In the genomic region with DNA sequence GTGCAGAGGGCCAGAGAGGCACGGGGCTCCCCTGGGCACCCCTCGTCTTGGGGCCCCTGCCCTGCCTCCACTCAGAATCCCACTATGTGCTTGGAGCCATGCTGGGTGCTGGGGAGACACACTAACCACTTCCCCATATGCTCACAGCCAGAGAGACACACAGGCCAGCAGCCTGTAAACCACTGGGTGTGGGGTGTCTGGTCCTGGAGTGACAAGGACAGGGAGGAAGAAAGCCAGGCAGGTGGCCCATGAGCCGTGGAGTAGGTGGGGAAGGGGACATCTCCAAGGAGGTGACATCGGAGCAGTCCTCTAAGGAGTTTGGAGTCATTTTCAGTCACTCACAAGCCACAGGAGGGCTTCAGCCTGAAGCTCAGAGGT, we compare ENCODE assay signal across 1 cellular context.
TF ChIP-seq lines count a peak whose summit lies in the region.

No MANE protein-coding gene starts in this region.

TF ChIP-seq in IMR-90, 13 proteins besides CTCF, POLR2A, EP300 and RAD21 (continued from another document):
- no peak for TF ChIP-seq RFX5 (IDR thresholded peaks at IDR 0.05; ENCODE audit: low read depth, low read length)
- TF ChIP-seq SMC3 (IDR thresholded peaks at IDR 0.05; ENCODE audit: low read depth, low read length), result no peak
- TF ChIP-seq CEBPB (IDR thresholded peaks at IDR 0.05; ENCODE audit: low read depth, low read length), result no peak
- no peak for TF ChIP-seq RCOR1 (IDR thresholded peaks at IDR 0.05; ENCODE audit: insufficient replicate concordance, low read length)
- TF ChIP-seq, protein P1, sequence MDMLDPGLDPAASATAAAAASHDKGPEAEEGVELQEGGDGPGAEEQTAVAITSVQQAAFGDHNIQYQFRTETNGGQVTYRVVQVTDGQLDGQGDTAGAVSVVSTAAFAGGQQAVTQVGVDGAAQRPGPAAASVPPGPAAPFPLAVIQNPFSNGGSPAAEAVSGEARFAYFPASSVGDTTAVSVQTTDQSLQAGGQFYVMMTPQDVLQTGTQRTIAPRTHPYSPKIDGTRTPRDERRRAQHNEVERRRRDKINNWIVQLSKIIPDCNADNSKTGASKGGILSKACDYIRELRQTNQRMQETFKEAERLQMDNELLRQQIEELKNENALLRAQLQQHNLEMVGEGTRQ (IDR thresholded peaks at IDR 0.05; ENCODE audit: low read depth, low read length), result no peak
- TF ChIP-seq BHLHE40 (IDR thresholded peaks at IDR 0.05; ENCODE audit: low read depth, low read length), result no peak
- TF ChIP-seq FOS (IDR thresholded peaks at IDR 0.05; ENCODE audit: low read depth, low read length), result no peak
- TF ChIP-seq, protein P2, sequence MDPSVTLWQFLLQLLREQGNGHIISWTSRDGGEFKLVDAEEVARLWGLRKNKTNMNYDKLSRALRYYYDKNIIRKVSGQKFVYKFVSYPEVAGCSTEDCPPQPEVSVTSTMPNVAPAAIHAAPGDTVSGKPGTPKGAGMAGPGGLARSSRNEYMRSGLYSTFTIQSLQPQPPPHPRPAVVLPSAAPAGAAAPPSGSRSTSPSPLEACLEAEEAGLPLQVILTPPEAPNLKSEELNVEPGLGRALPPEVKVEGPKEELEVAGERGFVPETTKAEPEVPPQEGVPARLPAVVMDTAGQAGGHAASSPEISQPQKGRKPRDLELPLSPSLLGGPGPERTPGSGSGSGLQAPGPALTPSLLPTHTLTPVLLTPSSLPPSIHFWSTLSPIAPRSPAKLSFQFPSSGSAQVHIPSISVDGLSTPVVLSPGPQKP (IDR thresholded peaks at IDR 0.05; ENCODE audit: borderline replicate concordance, low read depth, low read length), result no peak
- no peak for TF ChIP-seq CHD1 (IDR thresholded peaks at IDR 0.05; ENCODE audit: low read depth, low read length)
- TF ChIP-seq MAZ (IDR thresholded peaks at IDR 0.05; ENCODE audit: borderline replicate concordance, low read depth, low read length), result no peak
- TF ChIP-seq MAFK (IDR thresholded peaks at IDR 0.05; ENCODE audit: low read depth, low read length), result no peak
